Comparison of ENCODE assay signal across 8 cellular contexts in genomic region chr20:32509639-32510066, GRCh38.
DNase-seq lines count a peak whose midpoint lies in the region; ATAC-seq and TF ChIP-seq lines count a peak whose summit lies in the region.

No MANE protein-coding gene starts in this region.

- H3K36me3 ChIP-seq in thymus (ENCODE audit: control insufficient read depth, insufficient read depth) (no peaks in the 10 kb centered on the region), heart right ventricle (no peaks in the 10 kb centered on the region)

- TF ChIP-seq CTCF in AG04449 (IDR thresholded peaks at IDR 0.05; ENCODE audit: insufficient read depth, low read length, missing control alignments) (peak; percentile 7), heart right ventricle (IDR thresholded peaks at IDR 0.05) (no peak)

- DNase-seq in AG04449 (ENCODE audit: low read depth, low spot score) (no peak), germinal center (ENCODE audit: low spot score) (peak; percentile 31), heart right ventricle (no peak)
- peak; percentile 28 to 50 for DNase-seq in activated CD4-positive, alpha-beta T cell treated with anti-CD3 and anti-CD28 coated beads for 4 hours

- POLR2A ChIA-PET in AG04449 (lab: Yijun Ruan, JAX) = interaction anchor here (0.5 kb wide), 1 partner anchor 13 kb away, joined by 3 read pairs; no protein-coding TSS in a partner anchor

- CTCF ChIA-PET in AG04449 (lab: Yijun Ruan, JAX) = interaction anchor here (0.6 to 7.6 kb wide), 4 partner anchors 9 to 24 kb away, joined by 3 to 53 read pairs (median 9); no protein-coding TSS in a partner anchor

- peaks cover 34% of the 10 kb centered on the region for H3K4me1 ChIP-seq in thymus (ENCODE audit: control insufficient read depth, insufficient read depth, low read length)
- H3K4me1 ChIP-seq in heart right ventricle = peaks cover 0 to 19% (median 0%) of the 10 kb centered on the region in 9 donors

- H3K27me3 ChIP-seq in thymus (ENCODE audit: control insufficient read depth, insufficient read depth) = no peaks in the 10 kb centered on the region
- H3K27me3 ChIP-seq in heart right ventricle = no peaks in the 10 kb centered on the region

- H3K27ac ChIP-seq in thymus (ENCODE audit: low read depth) (peak overlapping the region; percentile 95), heart right ventricle (peak overlapping the region in 1 of 10 donors; percentile 31)

- WGBS in thymus = 6% methylated on average over 10 of the region's 10 CpGs
- WGBS in heart right ventricle, 2 donors = 85% methylated on average over 10 of the region's 10 CpGs

- ATAC-seq in HG03097 (IDR thresholded peaks at IDR 0.05; ENCODE audit: low FRiP score, unreplicated experiment) (peak; percentile 70), GM21515 (IDR thresholded peaks at IDR 0.05; ENCODE audit: unreplicated experiment) (no peak), GM18520 (IDR thresholded peaks at IDR 0.05; ENCODE audit: unreplicated experiment) (no peak), heart right ventricle (no peak)

- H3K4me3 ChIP-seq in AG04449 (ENCODE audit: low read depth, low read length) = no peak overlapping the region
- H3K4me3 ChIP-seq in thymus (ENCODE audit: low read length) = peak overlapping the region; percentile 54
- H3K4me3 ChIP-seq in heart right ventricle = no peak overlapping the region

- intact Hi-C loops in heart right ventricle (cut with DNase I) = no loop called here

- H3K9me3 ChIP-seq in thymus (ENCODE audit: control insufficient read depth) = no peaks in the 10 kb centered on the region
- H3K9me3 ChIP-seq in heart right ventricle = no peaks in the 10 kb centered on the region

Comparison
In these comparisons a context has a peak if more than half of its experiments do, and no peak if none do; other contexts are left out.
1. DNase-seq: peak in activated CD4-positive, alpha-beta T cell treated with anti-CD3 and anti-CD28 coated beads for 4 hours (2 of 2) and germinal center (single experiment); none in AG04449 (single experiment) and heart right ventricle (0 of 2).